ENCODE assay signal across 21 cellular contexts in the genomic region with DNA sequence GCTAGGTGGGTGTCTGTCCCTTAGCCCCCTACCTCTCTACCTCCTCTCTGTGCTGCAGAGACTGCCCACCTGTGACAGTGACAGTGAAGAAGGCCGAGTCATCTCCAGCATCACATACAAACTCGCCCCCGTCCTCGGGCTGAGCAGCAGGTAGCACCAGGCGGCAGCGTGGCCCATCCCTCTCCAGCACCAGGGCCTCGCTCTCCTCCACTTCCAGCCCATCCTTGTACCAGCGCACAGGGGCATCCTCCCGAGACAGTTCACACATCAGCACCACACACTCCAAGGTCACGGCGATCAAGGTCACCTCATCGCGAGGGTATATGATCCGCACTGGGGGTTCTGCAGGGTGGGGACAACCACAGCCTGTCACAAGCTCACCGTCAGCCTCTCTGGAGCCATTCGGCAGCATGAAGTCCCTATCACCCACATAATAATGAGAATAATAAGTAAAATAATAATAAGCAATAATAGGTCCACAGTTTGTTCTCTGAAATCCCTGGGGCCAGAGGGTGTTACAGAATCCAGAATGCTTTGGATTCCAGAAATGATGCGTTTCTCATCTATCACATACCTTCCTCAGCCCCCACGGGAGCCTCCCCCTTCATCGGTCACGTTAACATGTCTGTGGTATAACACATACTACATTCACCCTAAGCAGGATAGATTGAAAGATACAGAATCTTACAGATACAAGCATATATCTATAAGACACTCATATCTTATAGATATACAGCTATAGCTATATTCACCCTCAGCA. TPM values are rescaled to one million over a fixed set of nuclear protein-coding genes. Genes with fewer than 3 reads are reported as not detected.
"Had no signal": no experiment of that assay in that cellular context is flagged by ENCODE, and none has a peak within 500 bp of the region (broad histone marks: within the 10 kb centered on the region; RNA-seq: fewer than 3 reads in every experiment).

No MANE protein-coding gene starts in this region.

- H2AFZ ChIP-seq: neural progenitor cell had no signal

- H3K36me3 ChIP-seq: neural progenitor cell had no signal

- H3K4me3 ChIP-seq: heart right ventricle, lung, neural progenitor cell, prostate gland, upper lobe of left lung had no signal

- H3K27me3 ChIP-seq: neural progenitor cell, upper lobe of left lung had no signal

- H3K4me2 ChIP-seq: neural progenitor cell had no signal

- H3K4me1 ChIP-seq: neural progenitor cell, prostate gland had no signal

- FAIRE-seq: endometrium, keratinocyte had no signal

- DNase-seq: activated CD4-positive, alpha-beta T cell treated with anti-CD3 and anti-CD28 coated beads for 1 hour; activated CD8-positive, alpha-beta memory T cell treated with anti-CD3 and anti-CD28 coated beads for 24 hours; activated CD8-positive, alpha-beta memory T cell treated with anti-CD3 and anti-CD28 coated beads, Interleukin-2, amount 50 U/mL, for 4 hours; activated naive CD4-positive, alpha-beta T cell treated with Interleukin-2 at 50 U/mL for 16 hours; activated T-cell treated with anti-CD3 and anti-CD28 coated beads, Interleukin-2, amount 50 U/mL, for 24 hours; foreskin fibroblast; heart right ventricle; naive thymus-derived CD8-positive, alpha-beta T cell; stimulated activated CD4-positive, alpha-beta T cell treated with anti-CD3 and anti-CD28 coated beads, Interleukin-12 subunit alpha, Interleukin-12 subunit beta, amount 100 ng/mL, for 4 hours; stimulated activated CD4-positive, alpha-beta T cell treated with anti-CD3 and anti-CD28 coated beads, Interleukin-4, amount 100 ng/mL, for 4 hours; stimulated activated naive CD8-positive, alpha-beta T cell treated with anti-CD3 and anti-CD28 coated beads, Interleukin-15, Interleukin-2, amounts not matched to agents 100 U/mL and 50 U/mL, for 24 hours; T-cell had no signal

- ATAC-seq: activated T-helper 17 cell treated with anti-CD3 and anti-CD28 coated beads, Interleukin-2, amount 50 U/mL, for 72 hours; heart right ventricle; left lobe of liver; naive thymus-derived CD8-positive, alpha-beta T cell; stimulated activated naive CD8-positive, alpha-beta T cell treated with anti-CD3 and anti-CD28 coated beads, Interleukin-15, Interleukin-2, amounts not matched to agents 100 U/mL and 50 U/mL, for 24 hours had no signal

- H3K9ac ChIP-seq: neural progenitor cell had no signal

- H3K27ac ChIP-seq: heart right ventricle, neural progenitor cell, prostate gland, upper lobe of left lung had no signal

- H3K9me3 ChIP-seq: heart right ventricle, prostate gland, upper lobe of left lung had no signal

RNA-seq across cellular contexts. Expression of a gene that starts 12.0 kb away (rescaled TPM):
- polyA plus RNA-seq: naive thymus-derived CD8-positive, alpha-beta T cell had no signal

RNA-seq across cellular contexts. Expression of a gene that starts 12.8 kb away (rescaled TPM):
- total RNA-seq: activated T-helper 17 cell treated with anti-CD3 and anti-CD28 coated beads, Interleukin-2, amount 50 U/mL, for 72 hours; naive thymus-derived CD8-positive, alpha-beta T cell; skeletal muscle tissue had no signal
- polyA plus RNA-seq: naive thymus-derived CD8-positive, alpha-beta T cell had no signal
